ENCODE assay signal across 8 cellular contexts in the genomic region with DNA sequence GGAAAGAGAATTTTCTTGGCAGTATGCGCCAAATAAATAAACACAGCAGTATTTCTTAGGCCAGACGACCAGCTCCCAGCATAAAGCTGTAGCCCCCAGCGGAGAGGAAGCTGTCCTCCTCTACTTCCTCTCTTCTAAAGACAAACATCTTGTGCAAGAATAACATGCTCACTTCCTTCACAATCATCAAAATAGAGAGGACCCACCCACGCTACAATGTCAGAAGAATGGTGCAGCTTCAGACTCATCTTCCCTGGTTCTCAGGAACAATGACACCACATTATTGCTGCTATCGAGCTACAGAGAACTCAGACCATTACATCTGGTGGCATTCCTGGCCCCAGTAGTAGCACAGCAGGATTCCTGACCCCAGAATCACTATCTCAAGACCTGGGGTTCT. TPM values are rescaled to one million over a fixed set of nuclear protein-coding genes. Genes with fewer than 3 reads are reported as not detected.
A peak's percentile ranks its signal among the peaks of the same experiment; 100 is the strongest.
DNase-seq lines count a peak whose midpoint lies in the region; ATAC-seq and TF ChIP-seq lines count a peak whose summit lies in the region.

No MANE protein-coding gene starts in this region.

- intact Hi-C loops in activated naive CD4-positive, alpha-beta T cell treated with anti-CD3 and anti-CD28 coated beads for 36 hours (cut with micrococcal nuclease), result loop anchor here (1.0 to 5.0 kb wide), 2 partner anchors 26 to 69 kb away; no protein-coding TSS in a partner anchor
- intact Hi-C loops in natural killer cell (cut with micrococcal nuclease), result loop anchor here (5.0 kb wide), 1 partner anchor 64 kb away; no protein-coding TSS in a partner anchor

- TF ChIP-seq CTCF in natural killer cell (IDR thresholded peaks at IDR 0.05), result no peak
- no peak for TF ChIP-seq CTCF in type B pancreatic cell (conservative IDR thresholded peaks at IDR 0.05)
- no peak for TF ChIP-seq CTCF in SK-N-SH (IDR thresholded peaks at IDR 0.05)

- no peaks in the 10 kb centered on the region for H4K20me1 ChIP-seq in SK-N-SH (ENCODE audit: insufficient read depth)

- H3K79me2 ChIP-seq in SK-N-SH (ENCODE audit: insufficient read depth), result no peaks in the 10 kb centered on the region

- H3K4me3 Mint-ChIP-seq in activated naive CD4-positive, alpha-beta T cell treated with anti-CD3 and anti-CD28 coated beads for 36 hours, result peak overlapping the region; percentile 47
- peak overlapping the region; percentile 40 for H3K4me3 Mint-ChIP-seq in natural killer cell
- no peak overlapping the region for H3K4me3 Mint-ChIP-seq in type B pancreatic cell

- H3K9me3 ChIP-seq in SK-N-SH, result no peaks in the 10 kb centered on the region

- no peaks in the 10 kb centered on the region for H3K27me3 Mint-ChIP-seq in activated naive CD4-positive, alpha-beta T cell treated with anti-CD3 and anti-CD28 coated beads for 36 hours (ENCODE audit: low read depth)
- H3K27me3 Mint-ChIP-seq in natural killer cell (ENCODE audit: low read depth in 2 of 2) (peaks cover 0 to 7% of the 10 kb centered on the region in 2 donors), type B pancreatic cell (no peaks in the 10 kb centered on the region)

- no peaks in the 10 kb centered on the region for H3F3A ChIP-seq in SK-N-SH (replicated peaks; ENCODE audit: insufficient read depth)

- H3K27ac Mint-ChIP-seq in activated naive CD4-positive, alpha-beta T cell treated with anti-CD3 and anti-CD28 coated beads for 36 hours, result peak overlapping the region; percentile 94
- H3K27ac Mint-ChIP-seq in natural killer cell (peak overlapping the region; percentile 67 to 74), type B pancreatic cell (peak overlapping the region; percentile 6)

- H3K27me3 ChIP-seq in SK-N-SH (ENCODE audit: insufficient read depth), result no peaks in the 10 kb centered on the region

- peaks cover 0 to 2% of the 10 kb centered on the region in 2 experiments; a peak in 1 of 4 replicates for H3K4me1 ChIP-seq in SK-N-SH (ENCODE audit: control insufficient read depth in 1 of 2, insufficient read depth in 2 of 2, low read depth in 1 of 2, low read length in 1 of 2)

- no peak overlapping the region for H3K27ac ChIP-seq in SK-N-SH (ENCODE audit: low read depth in 2 of 2, low read length in 1 of 2)

- no peaks in the 10 kb centered on the region for H3K36me3 ChIP-seq in SK-N-SH (replicated peaks in 1 of 2; ENCODE audit: control insufficient read depth in 1 of 2, insufficient read depth in 2 of 2, low read length in 1 of 2)

- H3K4me2 ChIP-seq in SK-N-SH, result no peak overlapping the region

- 76% methylated on average over 5 of the region's 5 CpGs for WGBS in SK-N-SH (ENCODE audit: low lambda C conversion rate)

- no peaks in the 10 kb centered on the region for H3K9me2 ChIP-seq in SK-N-SH

- peaks cover 48% of the 10 kb centered on the region for H3K4me1 Mint-ChIP-seq in activated naive CD4-positive, alpha-beta T cell treated with anti-CD3 and anti-CD28 coated beads for 36 hours (ENCODE audit: low read depth)
- H3K4me1 Mint-ChIP-seq in natural killer cell (peaks cover 13 to 25% of the 10 kb centered on the region in 2 donors), type B pancreatic cell (ENCODE audit: unreplicated experiment) (peaks cover 8% of the 10 kb centered on the region)

- CTCF ChIA-PET in activated naive CD4-positive, alpha-beta T cell treated with anti-CD3 and anti-CD28 coated beads for 36 hours (lab: Charles Lee), result interaction anchor here (0.8 to 1.9 kb wide), 6 partner anchors 24 to 152 kb away, joined by 3 to 5 read pairs (median 4); no protein-coding TSS in a partner anchor
- CTCF ChIA-PET in SK-N-SH (lab: Yijun Ruan, JAX), result interaction anchor here (2.5 kb wide), 1 partner anchor 144 kb away, joined by 7 read pairs; no protein-coding TSS in a partner anchor

- peak; percentile 19 to 71 (median 25) for ATAC-seq in natural killer cell

- no peak overlapping the region for H3K9ac ChIP-seq in SK-N-SH

- DNase-seq in activated naive CD4-positive, alpha-beta T cell treated with anti-CD3 and anti-CD28 coated beads for 36 hours, result peak; percentile 63
- DNase-seq in activated naive CD4-positive, alpha-beta T cell treated with Interleukin-2 at 50 U/mL for 16 hours, result no peak
- peak; percentile 9 for DNase-seq in central memory CD4-positive, alpha-beta T cell
- DNase-seq in natural killer cell (no peak), type B pancreatic cell (ENCODE audit: extremely low spot score, unreplicated experiment) (no peak), AG08396 (ENCODE audit: low spot score) (no peak), SK-N-SH (no peak), NCI-H1417 treated with DMSO at 0.1 percent for 48 hours (lab: John Stamatoyannopoulos, UW) (no peak)

- TF ChIP-seq EP300 in SK-N-SH (IDR thresholded peaks at IDR 0.05; ENCODE audit: borderline replicate concordance in 1 of 2, low read depth in 1 of 2, low read length in 1 of 2), result no peak

- POLR2A ChIA-PET in SK-N-SH (lab: Yijun Ruan, JAX), result interaction anchor here (1.5 kb wide), 1 partner anchor 14 kb away, joined by 4 read pairs; no protein-coding TSS in a partner anchor

- TF ChIP-seq RAD21 in SK-N-SH (IDR thresholded peaks at IDR 0.05; ENCODE audit: low read length), result no peak

- H3K36me3 Mint-ChIP-seq in activated naive CD4-positive, alpha-beta T cell treated with anti-CD3 and anti-CD28 coated beads for 36 hours (ENCODE audit: low read depth), result no peaks in the 10 kb centered on the region
- H3K36me3 Mint-ChIP-seq in natural killer cell, result no peaks in the 10 kb centered on the region
- peaks cover 12% of the 10 kb centered on the region for H3K36me3 Mint-ChIP-seq in type B pancreatic cell

- no peaks in the 10 kb centered on the region for H3K9me3 Mint-ChIP-seq in activated naive CD4-positive, alpha-beta T cell treated with anti-CD3 and anti-CD28 coated beads for 36 hours
- no peaks in the 10 kb centered on the region for H3K9me3 Mint-ChIP-seq in natural killer cell
- peaks cover 9% of the 10 kb centered on the region for H3K9me3 Mint-ChIP-seq in type B pancreatic cell

- no peak overlapping the region for H3K4me3 ChIP-seq in SK-N-SH (ENCODE audit: low read depth in 2 of 2, low read length in 1 of 2)

- no peak overlapping the region for H2AFZ ChIP-seq in SK-N-SH (ENCODE audit: low read depth)

TF ChIP-seq in SK-N-SH, 30 proteins besides CTCF, POLR2A, EP300 and RAD21:
- no peak for TF ChIP-seq RXRA (IDR thresholded peaks at IDR 0.05; ENCODE audit: borderline replicate concordance, low read depth)
- no peak for TF ChIP-seq REST (IDR thresholded peaks at IDR 0.05; ENCODE audit: low read depth, low read length)
TF ChIP-seq in SK-N-SH: peak in this region for 0.

RNA-seq across cellular contexts. Expression of gene VWF, which starts 16.6 kb away (rescaled TPM):
- total RNA-seq in activated naive CD4-positive, alpha-beta T cell treated with anti-CD3 and anti-CD28 coated beads for 36 hours, result not detected
- total RNA-seq in natural killer cell (under 1 TPM; 0.14 to 0.95 (median 0.71) TPM), type B pancreatic cell (ENCODE audit: low replicate concordance) (0.70 and 1.3 TPM in 2 replicates)
- 0.02 and 0.12 TPM in 2 replicates for polyA plus RNA-seq in SK-N-SH (2012; rRNA removed)
- polyA plus RNA-seq in SK-N-SH (2012; cell fraction: cytosol; rRNA removed), result 0.01 and 0.03 TPM in 2 replicates
- 0.05 and 0.06 TPM in 2 replicates for polyA plus RNA-seq in SK-N-SH (2012; cell fraction: nucleus; rRNA removed)

RNA-seq across cellular contexts. Expression of gene CD9, which starts 59.2 kb away (rescaled TPM):
- total RNA-seq in activated naive CD4-positive, alpha-beta T cell treated with anti-CD3 and anti-CD28 coated beads for 36 hours, result 1 to 10 TPM; 3.1 to 3.3 TPM
- total RNA-seq in natural killer cell (10 to 100 TPM in 1 of 3 donors, 1 to 10 TPM in 2; 2.1 to 55.9 (median 8.0) TPM), type B pancreatic cell (ENCODE audit: low replicate concordance) (120 and 807 TPM in 2 replicates)
- 76.6 and 77.3 TPM in 2 replicates for polyA plus RNA-seq in SK-N-SH (2012; rRNA removed)
- 71.1 and 79.7 TPM in 2 replicates for polyA plus RNA-seq in SK-N-SH (2012; cell fraction: cytosol; rRNA removed)
- polyA plus RNA-seq in SK-N-SH (2012; cell fraction: nucleus; rRNA removed), result 33.1 and 44.1 TPM in 2 replicates

Comparison
In these comparisons a context has a peak if more than half of its experiments do, and no peak if none do; other contexts are left out.
1. DNase-seq: peak in activated naive CD4-positive, alpha-beta T cell treated with anti-CD3 and anti-CD28 coated beads for 36 hours (single experiment) and central memory CD4-positive, alpha-beta T cell (single experiment); none in activated naive CD4-positive, alpha-beta T cell treated with Interleukin-2 at 50 U/mL for 16 hours (single experiment), natural killer cell (single experiment), type B pancreatic cell (single experiment), AG08396 (single experiment), SK-N-SH (single experiment) and NCI-H1417 treated with DMSO at 0.1 percent for 48 hours (single experiment).
2. H3K27ac Mint-ChIP-seq: peak in every context shown above with its lines; median percentile 94 in activated naive CD4-positive, alpha-beta T cell treated with anti-CD3 and anti-CD28 coated beads for 36 hours; 70 in natural killer cell; 6 in type B pancreatic cell.